ENCODE assay signal across 1 cellular context in genomic region chr5:159680095-159680494, GRCh38.
TF ChIP-seq lines count a peak whose summit lies in the region.

No MANE protein-coding gene starts in this region.

TF ChIP-seq in GM23338, 12 proteins besides CTCF, POLR2A, EP300 and RAD21 (continued from another document):
- TF ChIP-seq REST (IDR thresholded peaks at IDR 0.05; ENCODE audit: unreplicated experiment) (no peak), EZH2 (IDR thresholded peaks at IDR 0.05; ENCODE audit: low read depth, unreplicated experiment) (no peak), STAT1 (IDR thresholded peaks at IDR 0.05; ENCODE audit: unreplicated experiment) (no peak), ZNF114 (CRISPR knock-in tag; IDR thresholded peaks at IDR 0.05) (no peak), EZH2phosphoT487 (IDR thresholded peaks at IDR 0.05; ENCODE audit: unreplicated experiment) (no peak), CREB1 (CRISPR knock-in tag; IDR thresholded peaks at IDR 0.05; ENCODE audit: low read depth) (no peak), POLR2AphosphoS5 (IDR thresholded peaks at IDR 0.05; ENCODE audit: low read depth) (no peak)
TF ChIP-seq in GM23338: peak in this region for 0.
